10 cellular contexts compared by ENCODE assay signal in the genomic region with DNA sequence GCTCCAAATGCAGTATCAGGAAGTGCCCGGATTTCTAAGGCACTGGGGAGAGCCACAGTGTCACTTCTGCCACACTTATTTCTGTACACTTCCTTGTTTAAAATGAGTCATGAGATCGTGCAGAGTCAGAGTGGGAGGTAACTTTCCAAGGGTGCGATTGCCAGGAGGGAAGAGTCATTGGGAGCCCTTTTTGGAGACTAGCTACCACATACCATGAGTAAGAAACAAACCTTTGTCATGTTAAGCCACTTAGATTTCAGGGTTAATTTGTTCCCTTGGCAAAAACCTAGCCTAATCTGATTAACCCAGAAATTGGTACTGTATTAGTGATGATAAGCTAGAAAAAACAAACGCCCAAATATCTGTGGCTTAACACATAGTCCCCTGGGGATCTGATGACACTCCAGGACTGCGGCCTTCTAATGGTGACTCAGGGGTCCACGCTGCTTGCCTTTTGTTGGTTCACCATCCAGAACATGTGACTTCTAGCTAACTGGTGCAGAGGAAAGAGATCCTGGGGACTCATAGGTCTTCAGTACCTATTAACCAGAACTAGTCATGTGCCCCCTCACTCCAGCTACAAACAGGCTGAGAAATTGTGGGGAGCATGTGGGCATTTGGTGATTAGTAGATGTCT. TPM values are rescaled to one million over a fixed set of nuclear protein-coding genes. Genes with fewer than 3 reads are reported as not detected.
DNase-seq lines count a peak whose midpoint lies in the region; ATAC-seq, FAIRE-seq and TF ChIP-seq lines count a peak whose summit lies in the region.
"Had no signal": no experiment of that assay in that cellular context is flagged by ENCODE, and none has a peak within 500 bp of the region (broad histone marks: within the 10 kb centered on the region; RNA-seq: fewer than 3 reads in every experiment).

No MANE protein-coding gene starts in this region.

- no peak overlapping the region for H3K4me3 Mint-ChIP-seq in activated T-helper 2 cell treated with anti-CD3 and anti-CD28 coated beads, Interferon-gamma antibody, Interleukin-2, Interleukin-4, amounts not matched to agents 10 μg/mL and 5 μg/mL and 100 μg/mL, durations not matched to agents 14 hours and 24 hours and 36 hours (ENCODE audit: low read depth)

- peaks cover 8% of the 10 kb centered on the region for H3K9me3 Mint-ChIP-seq in activated T-helper 2 cell treated with anti-CD3 and anti-CD28 coated beads, Interferon-gamma antibody, Interleukin-2, Interleukin-4, amounts not matched to agents 10 μg/mL and 5 μg/mL and 100 μg/mL, durations not matched to agents 14 hours and 24 hours and 36 hours

- FAIRE-seq in HTR-8/SVneo (lab: Jason Lieb, UNC) (no peak), pancreas (lab: Jason Lieb, UNC) (no peak)
- FAIRE-seq: colon had no signal

- TF ChIP-seq CTCF in colonic mucosa (IDR thresholded peaks at IDR 0.05) = no peak
- no peak for TF ChIP-seq CTCF in pancreas (IDR thresholded peaks at IDR 0.05)
- no peak for TF ChIP-seq CTCF in ovary (IDR thresholded peaks at IDR 0.05)

- H3K4me3 ChIP-seq in colonic mucosa (no peak overlapping the region), pancreas (no peak overlapping the region), ovary (no peak overlapping the region)

- H3K9ac ChIP-seq in colonic mucosa (ENCODE audit: low read depth in 2 of 2, low read length in 2 of 2) = no peak overlapping the region

- no peaks in the 10 kb centered on the region for H3K9me3 ChIP-seq in colonic mucosa
- H3K9me3 ChIP-seq in pancreas = no peaks in the 10 kb centered on the region
- no peaks in the 10 kb centered on the region for H3K9me3 ChIP-seq in ovary

- H3K4me1 Mint-ChIP-seq in activated T-helper 2 cell treated with anti-CD3 and anti-CD28 coated beads, Interferon-gamma antibody, Interleukin-2, Interleukin-4, amounts not matched to agents 10 μg/mL and 5 μg/mL and 100 μg/mL, durations not matched to agents 14 hours and 24 hours and 36 hours (ENCODE audit: low read depth) = no peaks in the 10 kb centered on the region

- peak; percentile 68 for DNase-seq in GM04504 (ENCODE audit: low read depth)
- peak; percentile 27 for DNase-seq in HTR-8/SVneo (ENCODE audit: insufficient read length, low spot score)
- DNase-seq in colonic mucosa = peak; percentile 69
- DNase-seq in pancreas = peak in 3 of 6 donors; percentile 41 to 70 (median 52)
- DNase-seq in NCI-H774 (lab: John Stamatoyannopoulos, UW) = no peak
- no peak for DNase-seq in HuH-7.5 (ENCODE audit: low spot score)
- no peak for DNase-seq in activated T-helper 2 cell treated with anti-CD3 and anti-CD28 coated beads, Interferon-gamma antibody, Interleukin-2, Interleukin-4, amounts not matched to agents 10 μg/mL and 5 μg/mL and 100 μg/mL, durations not matched to agents 14 hours and 24 hours and 36 hours (ENCODE audit: low spot score)
- no peak for DNase-seq in ovary
- DNase-seq: SHP77 had no signal

- H3K4me1 ChIP-seq in colonic mucosa (no peaks in the 10 kb centered on the region), pancreas (peaks cover 0 to 8% (median 3%) of the 10 kb centered on the region in 3 donors), ovary (ENCODE audit: insufficient read depth) (no peaks in the 10 kb centered on the region)

- no peaks in the 10 kb centered on the region for H3K27me3 Mint-ChIP-seq in activated T-helper 2 cell treated with anti-CD3 and anti-CD28 coated beads, Interferon-gamma antibody, Interleukin-2, Interleukin-4, amounts not matched to agents 10 μg/mL and 5 μg/mL and 100 μg/mL, durations not matched to agents 14 hours and 24 hours and 36 hours (ENCODE audit: low read depth)

- peak; percentile 95 to 99 (median 98) for ATAC-seq in pancreas

- H3K27ac Mint-ChIP-seq in activated T-helper 2 cell treated with anti-CD3 and anti-CD28 coated beads, Interferon-gamma antibody, Interleukin-2, Interleukin-4, amounts not matched to agents 10 μg/mL and 5 μg/mL and 100 μg/mL, durations not matched to agents 14 hours and 24 hours and 36 hours = no peak overlapping the region

- intact Hi-C loops in colonic mucosa (cut with DNase I) (no loop called here), pancreas (cut with DNase I) (no loop called here), ovary (cut with DNase I) (no loop called here)
- intact Hi-C loops in activated T-helper 2 cell treated with anti-CD3 and anti-CD28 coated beads, Interferon-gamma antibody, Interleukin-2, Interleukin-4, amounts not matched to agents 10 μg/mL and 5 μg/mL and 100 μg/mL, durations not matched to agents 14 hours and 24 hours and 36 hours (cut with micrococcal nuclease) = no loop called here

- H3K27me3 ChIP-seq in colonic mucosa = no peaks in the 10 kb centered on the region
- no peaks in the 10 kb centered on the region for H3K27me3 ChIP-seq in pancreas
- no peaks in the 10 kb centered on the region for H3K27me3 ChIP-seq in ovary

- no peaks in the 10 kb centered on the region for H3K36me3 Mint-ChIP-seq in activated T-helper 2 cell treated with anti-CD3 and anti-CD28 coated beads, Interferon-gamma antibody, Interleukin-2, Interleukin-4, amounts not matched to agents 10 μg/mL and 5 μg/mL and 100 μg/mL, durations not matched to agents 14 hours and 24 hours and 36 hours (ENCODE audit: low read depth)

- no peak for TF ChIP-seq EP300 in ovary (IDR thresholded peaks at IDR 0.05)

- no peak for TF ChIP-seq POLR2A in ovary (IDR thresholded peaks at IDR 0.05)

- WGBS in pancreas, 2 donors = 33 to 36% methylated on average over 6 of the region's 6 CpGs
- WGBS in ovary, 3 donors = 65 to 73% (median 69%) methylated on average over 6 of the region's 6 CpGs

- H3K36me3 ChIP-seq in colonic mucosa (no peaks in the 10 kb centered on the region), pancreas (no peaks in the 10 kb centered on the region), ovary (no peaks in the 10 kb centered on the region)

- H3K27ac ChIP-seq in colonic mucosa = no peak overlapping the region
- peak overlapping the region; percentile 31 to 80 (median 58) for H3K27ac ChIP-seq in pancreas
- H3K27ac ChIP-seq in ovary = no peak overlapping the region

RNA-seq across cellular contexts. Expression of a gene that starts 48.6 kb away (rescaled TPM):
- total RNA-seq in colonic mucosa (10 to 100 TPM; 43.8 to 54.8 TPM), pancreas (10 to 100 TPM; 15.1 to 38.9 (median 26.2) TPM), ovary (10 to 100 TPM; 25.8 to 58.1 (median 43.8) TPM)
- polyA plus RNA-seq in pancreas (10 to 100 TPM; 27.5 to 35.5 TPM), ovary (10 to 100 TPM; 28.8 to 38.9 TPM)
- 0.14 and 0.41 TPM in 2 replicates for total RNA-seq in activated T-helper 2 cell treated with anti-CD3 and anti-CD28 coated beads, Interferon-gamma antibody, Interleukin-2, Interleukin-4, amounts not matched to agents 10 μg/mL and 5 μg/mL and 100 μg/mL, durations not matched to agents 14 hours and 24 hours and 36 hours

Comparison
In these comparisons a context has a peak if more than half of its experiments do, and no peak if none do; other contexts are left out.
1. DNase-seq: peak in GM04504 (single experiment), HTR-8/SVneo (single experiment) and colonic mucosa (single experiment); none in NCI-H774 (single experiment), HuH-7.5 (single experiment), activated T-helper 2 cell treated with anti-CD3 and anti-CD28 coated beads, Interferon-gamma antibody, Interleukin-2, Interleukin-4, amounts not matched to agents 10 μg/mL and 5 μg/mL and 100 μg/mL, durations not matched to agents 14 hours and 24 hours and 36 hours (single experiment) and ovary (0 of 5).
2. H3K27ac ChIP-seq: peak in pancreas (4 of 4); none in colonic mucosa (single experiment) and ovary (0 of 2).
3. RNA of a gene that starts 48.6 kb away (total RNA-seq): 43.8 to 54.8 TPM in colonic mucosa, 25.8 to 58.1 TPM in ovary and 15.1 to 38.9 TPM in pancreas; 0.14 to 0.41 TPM in activated T-helper 2 cell treated with anti-CD3 and anti-CD28 coated beads, Interferon-gamma antibody, Interleukin-2, Interleukin-4, amounts not matched to agents 10 μg/mL and 5 μg/mL and 100 μg/mL, durations not matched to agents 14 hours and 24 hours and 36 hours; every median in the first group is over 10 times any median in the second.